In genomic region chr15:56356616-56357015, GRCh38 we compare ENCODE assay signal across 10 cellular contexts. TPM values are rescaled to one million over a fixed set of nuclear protein-coding genes. Genes with fewer than 3 reads are reported as not detected.
A peak's percentile ranks its signal among the peaks of the same experiment; 100 is the strongest.
DNase-seq lines count a peak whose midpoint lies in the region; ATAC-seq and TF ChIP-seq lines count a peak whose summit lies in the region.
"Had no signal": no experiment of that assay in that cellular context is flagged by ENCODE, and none has a peak within 500 bp of the region (broad histone marks: within the 10 kb centered on the region; RNA-seq: fewer than 3 reads in every experiment).

No MANE protein-coding gene starts in this region.

- peaks cover 6% of the 10 kb centered on the region for H3K27me3 Mint-ChIP-seq in endodermal cell (ENCODE audit: insufficient read depth)

- TF ChIP-seq POLR2A in thyroid gland (IDR thresholded peaks at IDR 0.05), result no peak

- no peak for TF ChIP-seq CTCF in cardiac fibroblast (IDR thresholded peaks at IDR 0.05; ENCODE audit: low read depth, low read length)
- no peak for TF ChIP-seq CTCF in thyroid gland (IDR thresholded peaks at IDR 0.05)
- no peak for TF ChIP-seq CTCF in endodermal cell (conservative IDR thresholded peaks at IDR 0.05)

- H3K4me1 Mint-ChIP-seq in endodermal cell, result peaks cover 8% of the 10 kb centered on the region

- H3K4me3 ChIP-seq in cardiac fibroblast (replicated peaks in 1 of 2; ENCODE audit: low read depth in 2 of 2, low read length in 2 of 2) (no peak overlapping the region), thyroid gland (replicated peaks in 1 of 3) (no peak overlapping the region), endodermal cell (ENCODE audit: low read length) (no peak overlapping the region)
- H3K4me3 ChIP-seq: left ventricle myocardium inferior had no signal

- intact Hi-C loops in thyroid gland (cut with DNase I), result no loop called here

- H3K9ac ChIP-seq in endodermal cell (ENCODE audit: extremely low read depth, low read length, poor library complexity, severe bottlenecking), result no peak overlapping the region

- 89 to 93% methylated on average over 2 of the region's 2 CpGs for WGBS in thyroid gland, 2 donors
- 80 to 92% methylated on average over 1 to 2 of the region's 2 CpGs for WGBS in endodermal cell (ENCODE audit: insufficient coverage in 1 of 2, insufficient read length in 1 of 2), 2 experiments

- H3K4me1 ChIP-seq in thyroid gland (no peaks in the 10 kb centered on the region), endodermal cell (ENCODE audit: control insufficient read depth, insufficient read depth, low read length) (no peaks in the 10 kb centered on the region)
- H3K4me1 ChIP-seq: left ventricle myocardium inferior had no signal

- DNase-seq in ELR (ENCODE audit: low read depth) (peak; percentile 36), LHCN-M2 (ENCODE audit: low read depth) (peak; percentile 72), cardiac fibroblast (ENCODE audit: low read depth in 2 of 2) (peak; percentile 11 to 43), thyroid gland (no peak), DMS53 (lab: John Stamatoyannopoulos, UW) (no peak), endodermal cell (no peak)
- no peak for DNase-seq in stimulated activated CD4-positive, alpha-beta T cell treated with anti-CD3 and anti-CD28 coated beads, Interleukin-4, amount 100 ng/mL, for 24 hours
- DNase-seq: left ventricle myocardium inferior had no signal

- H3K27ac Mint-ChIP-seq in endodermal cell, result no peak overlapping the region
- H3K27ac Mint-ChIP-seq: activated T-helper 2 cell treated with anti-CD3 and anti-CD28 coated beads, Interferon-gamma antibody, Interleukin-2, Interleukin-4, amounts not matched to agents 10 μg/mL and 5 μg/mL and 100 μg/mL, durations not matched to agents 14 hours and 24 hours and 36 hours had no signal

- no peak overlapping the region for H3K4me3 Mint-ChIP-seq in endodermal cell

- H3K27me3 ChIP-seq in thyroid gland (no peaks in the 10 kb centered on the region), endodermal cell (ENCODE audit: control insufficient read depth, insufficient read depth, low read length, poor library complexity, severe bottlenecking) (no peaks in the 10 kb centered on the region)

- H3K36me3 ChIP-seq in thyroid gland, result no peaks in the 10 kb centered on the region
- no peaks in the 10 kb centered on the region for H3K36me3 ChIP-seq in endodermal cell (ENCODE audit: control insufficient read depth, insufficient read depth, low read length)
- H3K36me3 ChIP-seq: left ventricle myocardium inferior had no signal

- no peaks in the 10 kb centered on the region for H3K36me3 Mint-ChIP-seq in endodermal cell (ENCODE audit: low read depth)

- peak; percentile 69 for ATAC-seq in GM21825 (IDR thresholded peaks at IDR 0.05; ENCODE audit: unreplicated experiment)

- no peak overlapping the region for H3K27ac ChIP-seq in thyroid gland
- H3K27ac ChIP-seq in endodermal cell (ENCODE audit: low read depth, low read length), result no peak overlapping the region
- H3K27ac ChIP-seq: left ventricle myocardium inferior had no signal

- H3K9me3 ChIP-seq in thyroid gland, result no peaks in the 10 kb centered on the region
- peaks cover 27% of the 10 kb centered on the region for H3K9me3 ChIP-seq in endodermal cell (ENCODE audit: control insufficient read depth, low read length)

- peaks cover 10% of the 10 kb centered on the region for H3K9me3 Mint-ChIP-seq in endodermal cell
- H3K9me3 Mint-ChIP-seq: activated T-helper 2 cell treated with anti-CD3 and anti-CD28 coated beads, Interferon-gamma antibody, Interleukin-2, Interleukin-4, amounts not matched to agents 10 μg/mL and 5 μg/mL and 100 μg/mL, durations not matched to agents 14 hours and 24 hours and 36 hours had no signal

RNA-seq across cellular contexts. Expression of gene TEX9, which starts 8.6 kb away (rescaled TPM):
- total RNA-seq in LHCN-M2 (2014; rRNA removed) (4.4 and 4.8 TPM in 2 replicates), thyroid gland (10 to 100 TPM; 29.9 to 49.2 (median 40.1) TPM), endodermal cell (10 to 100 TPM in 1 of 2 donors, 1 to 10 TPM in 1; 8.7 to 10.2 TPM)
- polyA plus RNA-seq in LHCN-M2 (2012), result 1.3 TPM
- polyA plus RNA-seq in endodermal cell (2013, experiment 1 of 2), result 19.3 TPM
- 21.3 TPM for polyA plus RNA-seq in endodermal cell (2013, experiment 2 of 2)

Comparison
In these comparisons a context has a peak if more than half of its experiments do, and no peak if none do; other contexts are left out.
1. DNase-seq: peak in ELR (single experiment), LHCN-M2 (single experiment) and cardiac fibroblast (2 of 2); none in thyroid gland (0 of 2), stimulated activated CD4-positive, alpha-beta T cell treated with anti-CD3 and anti-CD28 coated beads, Interleukin-4, amount 100 ng/mL, for 24 hours (single experiment), DMS53 (single experiment) and endodermal cell (single experiment).